Comparison of ENCODE assay signal across 8 cellular contexts in genomic region chr11:61814242-61814957, GRCh38. TPM values are rescaled to one million over a fixed set of nuclear protein-coding genes. Genes with fewer than 3 reads are reported as not detected.
A peak's percentile ranks its signal among the peaks of the same experiment; 100 is the strongest.
DNase-seq lines count a peak whose midpoint lies in the region; ATAC-seq and TF ChIP-seq lines count a peak whose summit lies in the region.

No MANE protein-coding gene starts in this region.

- peaks cover 29% of the 10 kb centered on the region for H3K27me3 Mint-ChIP-seq in activated T-cell treated with anti-CD3 and anti-CD28 coated beads, Interleukin-2, amount 50 U/mL, for 4 hours (ENCODE audit: low read depth)

- no peak for ATAC-seq in activated T-cell treated with anti-CD3 and anti-CD28 coated beads, Interleukin-2, amount 50 U/mL, for 4 hours
- ATAC-seq in Panc1 (no peak), HG03460 (IDR thresholded peaks at IDR 0.05; ENCODE audit: unreplicated experiment) (no peak)

- H3K27ac ChIP-seq in Panc1 (ENCODE audit: low read length), result peak overlapping the region; percentile 95

- H3K4me1 Mint-ChIP-seq in activated T-cell treated with anti-CD3 and anti-CD28 coated beads, Interleukin-2, amount 50 U/mL, for 4 hours (ENCODE audit: low read depth), result peaks cover 13% of the 10 kb centered on the region

- POLR2A ChIA-PET in Panc1 (lab: Charles Lee), result interaction anchor here (0.6 to 1.3 kb wide), 6 partner anchors 10 to 21 kb away, joined by 3 to 10 read pairs (median 3); partner anchors contain the start of genes FADS2, FEN1 and TMEM258

- H3K9me3 ChIP-seq in Panc1 (ENCODE audit: control insufficient read depth, insufficient read depth, low read depth, low read length), result no peaks in the 10 kb centered on the region

- H3K9me3 Mint-ChIP-seq in activated T-cell treated with anti-CD3 and anti-CD28 coated beads, Interleukin-2, amount 50 U/mL, for 4 hours, result no peaks in the 10 kb centered on the region

- CTCF ChIA-PET in Panc1 (lab: Charles Lee), result interaction anchor here (1.4 to 1.9 kb wide), 2 partner anchors 17 to 294 kb away, joined by 3 to 10 read pairs; no protein-coding TSS in a partner anchor

- peak overlapping the region; percentile 84 for H3K4me3 Mint-ChIP-seq in activated T-cell treated with anti-CD3 and anti-CD28 coated beads, Interleukin-2, amount 50 U/mL, for 4 hours

- DNase-seq in activated T-cell treated with anti-CD3 and anti-CD28 coated beads, Interleukin-2, amount 50 U/mL, for 4 hours, result no peak
- DNase-seq in activated T-cell treated with anti-CD3 and anti-CD28 coated beads, Interleukin-2, amount 50 U/mL, for 1 hour, result no peak
- DNase-seq in Panc1 (ENCODE audit: low read depth, low spot score) (no peak), dermis blood vessel endothelial cell (peak; percentile 69), midbrain (lab: John Stamatoyannopoulos, UW) (peak; percentile 72), GM13976 (ENCODE audit: low spot score) (no peak), SKM-1 treated with dmso at 0.1 percent for 144 hours (lab: John Stamatoyannopoulos, UW; ENCODE audit: unreplicated experiment) (no peak)

- H3K36me3 ChIP-seq in Panc1 (ENCODE audit: control insufficient read depth, insufficient read depth, low read length), result peaks cover 12% of the 10 kb centered on the region; the same call in 1 of the 2 replicates

- TF ChIP-seq CTCF in Panc1 (IDR thresholded peaks at IDR 0.05) (no peak), GM13976 (IDR thresholded peaks at IDR 0.05; ENCODE audit: borderline replicate concordance, control extremely low read depth, extremely low read depth, insufficient read depth, missing control alignments) (no peak)

- peaks cover 17% of the 10 kb centered on the region for H3K4me1 ChIP-seq in Panc1 (ENCODE audit: control insufficient read depth, insufficient read depth, low read length)

- no peaks in the 10 kb centered on the region for H3K27me3 ChIP-seq in Panc1 (ENCODE audit: control insufficient read depth, insufficient read depth, low read length)

- no TSS peak for BruUV-seq in Panc1 (replicated peaks; lab: Mats Ljungman, UMichigan)

- H3K4me3 ChIP-seq in Panc1 (ENCODE audit: low read depth in 2 of 2, low read length in 2 of 2), result peak overlapping the region; percentile 69 to 91

- intact Hi-C loops in Panc1 (cut with micrococcal nuclease; ENCODE audit: unreplicated experiment), result no loop called here

- H3K36me3 Mint-ChIP-seq in activated T-cell treated with anti-CD3 and anti-CD28 coated beads, Interleukin-2, amount 50 U/mL, for 4 hours (ENCODE audit: insufficient read depth), result no peaks in the 10 kb centered on the region

- in situ Hi-C loops in Panc1 (cut with HindIII; ENCODE audit: low pct_unique_long_range_greater_than_20kb, low sequenced_read_pairs) (no loop called here), GM13976 (cut with MboI; ENCODE audit: low sequenced_read_pairs, unreplicated experiment) (no loop called here)

RNA-seq across cellular contexts. Expression of gene FADS1, which starts 2.4 kb away (rescaled TPM):
- total RNA-seq in activated T-cell treated with anti-CD3 and anti-CD28 coated beads, Interleukin-2, amount 50 U/mL, for 4 hours, result 1 to 10 TPM; 2.1 to 3.5 (median 3.3) TPM
- 186 TPM for total RNA-seq in Panc1 (2021; ENCODE audit: unreplicated experiment)
- 219 TPM for polyA plus RNA-seq in Panc1 (2012; ENCODE audit: insufficient read length)
- 34.9 and 73.6 TPM in 2 replicates for total RNA-seq in dermis blood vessel endothelial cell

RNA-seq across cellular contexts. Expression of gene FADS2, which starts 13.7 kb away (rescaled TPM):
- total RNA-seq in activated T-cell treated with anti-CD3 and anti-CD28 coated beads, Interleukin-2, amount 50 U/mL, for 4 hours, result 1 to 10 TPM; 2.5 to 3.6 (median 3.1) TPM
- 679 TPM for total RNA-seq in Panc1 (2021; ENCODE audit: unreplicated experiment)
- polyA plus RNA-seq in Panc1 (2012; ENCODE audit: insufficient read length), result 887 TPM
- 75.9 and 253 TPM in 2 replicates for total RNA-seq in dermis blood vessel endothelial cell

RNA-seq across cellular contexts. Expression of gene FEN1, which starts 21.7 kb away (rescaled TPM):
- 100 to 1,000 TPM in 1 of 3 donors, 10 to 100 TPM in 2; 92.8 to 108 (median 94.2) TPM for total RNA-seq in activated T-cell treated with anti-CD3 and anti-CD28 coated beads, Interleukin-2, amount 50 U/mL, for 4 hours
- total RNA-seq in Panc1 (2021; ENCODE audit: unreplicated experiment), result 67.6 TPM
- 54.6 TPM for polyA plus RNA-seq in Panc1 (2012; ENCODE audit: insufficient read length)
- total RNA-seq in dermis blood vessel endothelial cell, result 27.4 and 48.5 TPM in 2 replicates

RNA-seq across cellular contexts. Expression of gene TMEM258, which starts 22.0 kb away (rescaled TPM):
- 100 to 1,000 TPM; 139 to 143 (median 142) TPM for total RNA-seq in activated T-cell treated with anti-CD3 and anti-CD28 coated beads, Interleukin-2, amount 50 U/mL, for 4 hours
- total RNA-seq in Panc1 (2021; ENCODE audit: unreplicated experiment) (139 TPM), dermis blood vessel endothelial cell (27.9 and 41.0 TPM in 2 replicates)
- 283 TPM for polyA plus RNA-seq in Panc1 (2012; ENCODE audit: insufficient read length)

Comparison
In these comparisons a context has a peak if more than half of its experiments do, and no peak if none do; other contexts are left out.
1. DNase-seq: peak in dermis blood vessel endothelial cell (single experiment) and midbrain (single experiment); none in activated T-cell treated with anti-CD3 and anti-CD28 coated beads, Interleukin-2, amount 50 U/mL, for 4 hours (single experiment), activated T-cell treated with anti-CD3 and anti-CD28 coated beads, Interleukin-2, amount 50 U/mL, for 1 hour (single experiment), Panc1 (single experiment), GM13976 (single experiment) and SKM-1 treated with dmso at 0.1 percent for 144 hours (single experiment).
2. RNA of gene FADS2, which starts 13.7 kb away (total RNA-seq): 679 TPM in Panc1 (single experiment) and 75.9 to 253 TPM in dermis blood vessel endothelial cell; 2.5 to 3.6 TPM in activated T-cell treated with anti-CD3 and anti-CD28 coated beads, Interleukin-2, amount 50 U/mL, for 4 hours; every median in the first group is over 10 times any median in the second.